In the genomic region with DNA sequence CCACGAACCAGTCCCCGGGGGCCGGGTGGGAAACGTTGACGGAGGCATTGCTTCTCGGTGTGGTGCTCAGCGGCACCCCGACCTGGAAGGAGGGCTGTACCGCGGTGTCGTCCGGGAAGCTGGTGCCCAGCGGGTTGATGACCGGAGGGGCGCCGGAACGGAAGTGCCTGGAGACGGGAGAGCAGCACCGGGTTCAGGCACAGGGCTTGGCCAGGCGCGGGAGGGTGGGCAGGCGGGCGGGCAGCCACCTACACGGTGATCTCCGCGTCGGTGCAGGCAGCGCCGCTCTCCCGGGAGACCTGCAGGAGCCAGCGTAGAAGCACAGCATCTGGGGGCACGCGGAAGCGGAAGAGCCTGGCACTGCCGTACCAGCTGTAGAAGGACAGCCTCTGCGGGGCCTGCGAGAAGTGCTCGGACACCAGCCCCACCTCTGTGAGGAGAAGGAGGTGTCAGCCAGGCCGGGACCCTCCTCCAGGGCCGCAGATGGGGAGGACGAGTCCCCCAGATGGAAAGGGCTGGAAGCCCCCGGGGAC, we compare ENCODE assay signal across 20 cellular contexts. TPM values are rescaled to one million over a fixed set of nuclear protein-coding genes. Genes with fewer than 3 reads are reported as not detected.
DNase-seq lines count a peak whose midpoint lies in the region; ATAC-seq, FAIRE-seq and TF ChIP-seq lines count a peak whose summit lies in the region.
"Had no signal": no experiment of that assay in that cellular context is flagged by ENCODE, and none has a peak within 500 bp of the region (broad histone marks: within the 10 kb centered on the region; RNA-seq: fewer than 3 reads in every experiment).

No MANE protein-coding gene starts in this region.

- intact Hi-C loops in K562 (cut with micrococcal nuclease) (no loop called here), lower lobe of right lung (cut with DNase I) (no loop called here), spleen (cut with DNase I; ENCODE audit: low total_unique reads) (no loop called here)

- no peak overlapping the region for H3K27ac ChIP-seq in HEK293 (ENCODE audit: extremely low read depth, low read depth, low read length)
- H3K27ac ChIP-seq in K562 (ENCODE audit: extremely low read depth, low read depth, low read length) = no peak overlapping the region
- H3K27ac ChIP-seq in lower lobe of right lung = no peak overlapping the region
- no peak overlapping the region for H3K27ac ChIP-seq in spleen
- H3K27ac ChIP-seq: C4-2B had no signal

- no peak for TF ChIP-seq RAD21 in K562 (CRISPR knock-in tag; conservative IDR thresholded peaks at IDR 0.05 in 1 of 2, IDR thresholded peaks at IDR 0.05 in 1 of 2)

- TF ChIP-seq CTCF in HEK293 (tag by site-specific recombination; IDR thresholded peaks at IDR 0.05) = no peak
- no peak for TF ChIP-seq CTCF in K562 (IDR thresholded peaks at IDR 0.05 in 2 of 3, conservative IDR thresholded peaks at IDR 0.05 in 1 of 3; ENCODE audit: insufficient read depth in 2 of 3, low read depth in 1 of 3, low read length in 3 of 3)
- TF ChIP-seq CTCF in lower lobe of right lung (IDR thresholded peaks at IDR 0.05) = no peak
- TF ChIP-seq CTCF in spleen (IDR thresholded peaks at IDR 0.05 in 8 of 11, conservative IDR thresholded peaks at IDR 0.05 in 3 of 11) = no peak

- H3K4me3 ChIP-seq in HEK293 (ENCODE audit: low read depth, low read length) (no peak overlapping the region), K562 (no peak overlapping the region), lower lobe of right lung (no peak overlapping the region), spleen (no peak overlapping the region)

- no peak overlapping the region; a peak in 1 of 4 replicates for H3K9ac ChIP-seq in K562 (ENCODE audit: insufficient read depth in 1 of 2, low read depth in 2 of 2, low read length in 2 of 2)

- ATAC-seq in K562 (no peak), lower lobe of right lung (no peak)
- ATAC-seq in natural killer cell treated with Interleukin-12 subunit alpha and Interleukin-12 subunit beta and Interleukin-15 and Interleukin-18, amount 100 ng/mL, for 72 hours = no peak
- ATAC-seq: HCT116, HepG2 had no signal

- H3K9me3 Mint-ChIP-seq in natural killer cell treated with Interleukin-12 subunit alpha and Interleukin-12 subunit beta and Interleukin-15 and Interleukin-18, amount 100 ng/mL, for 72 hours = no peaks in the 10 kb centered on the region
- H3K9me3 Mint-ChIP-seq: CD4-positive, alpha-beta T cell; IgD-negative memory B cell had no signal

- H3K36me3 Mint-ChIP-seq in natural killer cell treated with Interleukin-12 subunit alpha and Interleukin-12 subunit beta and Interleukin-15 and Interleukin-18, amount 100 ng/mL, for 72 hours = no peaks in the 10 kb centered on the region
- H3K36me3 Mint-ChIP-seq: IgD-negative memory B cell had no signal

- TF ChIP-seq EP300 in K562 (IDR thresholded peaks at IDR 0.05; ENCODE audit: low read length) = no peak

- FAIRE-seq in K562 (lab: Jason Lieb, UNC) = no peak
- FAIRE-seq: A204.1, HepG2 had no signal

- H3K27ac Mint-ChIP-seq in natural killer cell treated with Interleukin-12 subunit alpha and Interleukin-12 subunit beta and Interleukin-15 and Interleukin-18, amount 100 ng/mL, for 72 hours = no peak overlapping the region
- H3K27ac Mint-ChIP-seq: CD4-positive, alpha-beta T cell; IgD-negative memory B cell had no signal

- CTCF ChIA-PET in HEK293 (lab: Yijun Ruan, JAX) (no interaction called here), K562 (lab: Yijun Ruan, JAX; ENCODE audit: low intra/inter-chr PET ratio) (no interaction called here)

- in situ Hi-C loops in K562 (cut with MboI) = no loop called here

- H3K4me2 ChIP-seq in K562 (ENCODE audit: insufficient read depth, low read length) = no peak overlapping the region

- H3K9me1 ChIP-seq in K562 (ENCODE audit: control insufficient read depth, insufficient read depth, low read length) = no peaks in the 10 kb centered on the region

- H3K27me3 ChIP-seq in K562 (ENCODE audit: control insufficient read depth in 2 of 2, insufficient read depth in 2 of 2, low read length in 2 of 2) (no peaks in the 10 kb centered on the region), lower lobe of right lung (ENCODE audit: low read depth) (no peaks in the 10 kb centered on the region), spleen (replicated peaks in 1 of 7) (no peaks in the 10 kb centered on the region)

- H3K79me2 ChIP-seq in K562 (ENCODE audit: control insufficient read depth, insufficient read depth, low read length) = peaks cover 33% of the 10 kb centered on the region

- H3K4me3 Mint-ChIP-seq in natural killer cell treated with Interleukin-12 subunit alpha and Interleukin-12 subunit beta and Interleukin-15 and Interleukin-18, amount 100 ng/mL, for 72 hours = no peak overlapping the region
- H3K4me3 Mint-ChIP-seq: CD4-positive, alpha-beta T cell; IgD-negative memory B cell had no signal

- peaks cover 4 to 6% of the 10 kb centered on the region in 2 donors for H3K4me1 Mint-ChIP-seq in natural killer cell treated with Interleukin-12 subunit alpha and Interleukin-12 subunit beta and Interleukin-15 and Interleukin-18, amount 100 ng/mL, for 72 hours (ENCODE audit: low read depth in 2 of 2)

- H3K9me3 ChIP-seq in HEK293 (ENCODE audit: control insufficient read depth, insufficient read depth, low read depth, low read length) = no peaks in the 10 kb centered on the region
- no peaks in the 10 kb centered on the region for H3K9me3 ChIP-seq in K562 (replicated peaks; ENCODE audit: control insufficient read depth, insufficient read depth, low read depth, low read length)
- H3K9me3 ChIP-seq in lower lobe of right lung = no peaks in the 10 kb centered on the region
- no peaks in the 10 kb centered on the region for H3K9me3 ChIP-seq in spleen
- H3K9me3 ChIP-seq: Caco-2 had no signal

- WGBS in K562 (ENCODE audit: insufficient coverage, low coverage, missing lambda C conversion rate) = 86% methylated on average over 19 of the region's 42 CpGs
- WGBS in spleen, 5 donors = 90 to 95% (median 91%) methylated on average over 34 to 42 of the region's 42 CpGs

- no peaks in the 10 kb centered on the region for H3K27me3 Mint-ChIP-seq in natural killer cell treated with Interleukin-12 subunit alpha and Interleukin-12 subunit beta and Interleukin-15 and Interleukin-18, amount 100 ng/mL, for 72 hours
- H3K27me3 Mint-ChIP-seq: CD4-positive, alpha-beta T cell; IgD-negative memory B cell had no signal

- BruUV-seq in K562 (replicated peaks; lab: Mats Ljungman, UMichigan) = no TSS peak

- no peaks in the 10 kb centered on the region for H3K4me1 ChIP-seq in HEK293 (ENCODE audit: control insufficient read depth, insufficient read depth, low read length)
- H3K4me1 ChIP-seq in K562 (replicated peaks in 1 of 2; ENCODE audit: control insufficient read depth in 2 of 2, insufficient read depth in 2 of 2, low read length in 2 of 2) = peaks cover 0 to 55% of the 10 kb centered on the region in 2 experiments; a peak in 3 of 5 replicates
- H3K4me1 ChIP-seq in lower lobe of right lung = peaks cover 30% of the 10 kb centered on the region
- H3K4me1 ChIP-seq in spleen = peaks cover 0 to 33% (median 27%) of the 10 kb centered on the region in 6 donors
- H3K4me1 ChIP-seq: Caco-2 had no signal

- no peak for DNase-seq in K562 (ENCODE audit: extremely low read depth in 1 of 4, low spot score in 3 of 4)
- peak; percentile 47 for DNase-seq in lower lobe of right lung
- DNase-seq in spleen = peak; percentile 76
- no peak for DNase-seq in DMS79 (lab: John Stamatoyannopoulos, UW)
- no peak for DNase-seq in natural killer cell treated with Interleukin-12 subunit alpha and Interleukin-12 subunit beta and Interleukin-15 and Interleukin-18, amount 100 ng/mL, for 72 hours (ENCODE audit: low spot score)
- DNase-seq in SIG-M5 treated with dmso at 0.1 percent for 504 hours (lab: John Stamatoyannopoulos, UW; ENCODE audit: unreplicated experiment) = no peak
- DNase-seq: ACHN; CD4-positive, alpha-beta T cell; DMS153; DMS79 treated with DMSO at 0.1 percent for 48 hours; GF-D8; GOT3; H7 had no signal

- TF ChIP-seq POLR2A in K562 (conservative IDR thresholded peaks at IDR 0.05) = no peak
- TF ChIP-seq POLR2A in spleen (IDR thresholded peaks at IDR 0.05) = no peak

- H3K36me3 ChIP-seq in HEK293 (ENCODE audit: control insufficient read depth in 2 of 2, insufficient read depth in 1 of 2, low read length in 2 of 2) (peaks cover 0 to 47% of the 10 kb centered on the region in 2 experiments; a peak in 1 of 3 replicates), K562 (ENCODE audit: control insufficient read depth, insufficient read depth, low read length) (peaks cover 49% of the 10 kb centered on the region; the same call in 2 of the 3 replicates), lower lobe of right lung (peaks cover 47% of the 10 kb centered on the region), spleen (peaks cover 0 to 54% (median 49%) of the 10 kb centered on the region in 6 donors)

- POLR2A ChIA-PET in HEK293 (lab: Yijun Ruan, JAX) = interaction anchor here (0.6 kb wide), 1 partner anchor 704 kb away, joined by 4 read pairs; no protein-coding TSS in a partner anchor
- POLR2A ChIA-PET in K562 (lab: Yijun Ruan, JAX) = no interaction called here

- H4K20me1 ChIP-seq in K562 (replicated peaks; ENCODE audit: control insufficient read depth, insufficient read depth, low read length) = no peaks in the 10 kb centered on the region

- H2AFZ ChIP-seq in K562 (ENCODE audit: low read depth, low read length) = no peak overlapping the region

RNA-seq across cellular contexts. Expression of gene PGAP6, which starts 4.3 kb away (rescaled TPM):
- 56.2 and 231 TPM in 2 replicates for total RNA-seq in K562 (2011; cell fraction: chromatin; rRNA removed; ENCODE audit: low replicate concordance)
- 229 and 238 TPM in 2 replicates for total RNA-seq in K562 (2011; cell fraction: nucleolus; rRNA removed)
- 112 and 118 TPM in 2 replicates for total RNA-seq in K562 (2011; cell fraction: nucleoplasm; rRNA removed)
- total RNA-seq in K562 (2014; rRNA removed) = 43.4 and 66.6 TPM in 2 replicates
- total RNA-seq in K562 (2014; rRNA removed; fragmentation: Illumina TruSeq; extraction: Trizol) = 3.8 and 8.9 TPM in 2 replicates
- total RNA-seq in K562 (2015; rRNA removed; fragmentation: Illumina TruSeq; extraction: Trizol) = 35.9 and 39.3 TPM in 2 replicates
- 49.8 and 50.2 TPM in 2 replicates for total RNA-seq in K562 (2021)
- 41.7 and 73.2 TPM in 2 replicates for polyA plus RNA-seq in K562 (2011; rRNA removed)
- polyA plus RNA-seq in K562 (2011; cell fraction: cytosol; rRNA removed) = 113 and 177 TPM in 2 replicates
- 157 and 271 TPM in 2 replicates for polyA plus RNA-seq in K562 (2011; cell fraction: nucleus; rRNA removed)
- 62.5 and 85.8 TPM in 2 replicates for polyA plus RNA-seq in K562 (2012)
- 20.0 and 53.1 TPM in 2 replicates for polyA plus RNA-seq in K562 (2014; fragmentation: Illumina TruSeq; extraction: Trizol)
- polyA plus RNA-seq in K562 (2014; fragmentation: Nextera tagmentation; extraction: Ambion mirVana) = 1 to 10 TPM in 1 of 2 experiments, under 1 TPM in 1; 0.45 to 1.3 TPM
- polyA plus RNA-seq in K562 (2014; rRNA removed) = 46.2 and 50.1 TPM in 2 replicates
- 25.0 and 47.0 TPM in 2 replicates for polyA minus RNA-seq in K562 (2011; rRNA and poly(A)+ RNA removed)
- 43.0 and 54.1 TPM in 2 replicates for polyA minus RNA-seq in K562 (2011; cell fraction: cytosol; rRNA and poly(A)+ RNA removed)
- 40.1 and 42.9 TPM in 2 replicates for polyA minus RNA-seq in K562 (2011; cell fraction: nucleus; rRNA and poly(A)+ RNA removed)
- 55.8 TPM for total RNA-seq in lower lobe of right lung
- total RNA-seq in spleen = 10 to 100 TPM; 35.7 to 63.2 (median 51.0) TPM
- 10 to 100 TPM; 19.5 to 40.6 (median 32.2) TPM for polyA plus RNA-seq in spleen
- total RNA-seq in natural killer cell treated with Interleukin-12 subunit alpha and Interleukin-12 subunit beta and Interleukin-15 and Interleukin-18, amount 100 ng/mL, for 72 hours = 10 to 100 TPM; 39.4 to 46.8 TPM

RNA-seq across cellular contexts. Expression of gene MRPL28, which starts 7.1 kb away (rescaled TPM):
- 23.4 and 64.3 TPM in 2 replicates for total RNA-seq in K562 (2011; cell fraction: chromatin; rRNA removed; ENCODE audit: low replicate concordance)
- total RNA-seq in K562 (2011; cell fraction: nucleolus; rRNA removed) = 75.9 and 80.4 TPM in 2 replicates
- total RNA-seq in K562 (2011; cell fraction: nucleoplasm; rRNA removed) = 40.5 and 50.3 TPM in 2 replicates
- total RNA-seq in K562 (2014; rRNA removed) = 323 and 344 TPM in 2 replicates
- total RNA-seq in K562 (2014; rRNA removed; fragmentation: Illumina TruSeq; extraction: Trizol) = 54.8 and 63.1 TPM in 2 replicates
- 157 and 167 TPM in 2 replicates for total RNA-seq in K562 (2015; rRNA removed; fragmentation: Illumina TruSeq; extraction: Trizol)
- total RNA-seq in K562 (2021) = 175 and 183 TPM in 2 replicates
- 152 and 181 TPM in 2 replicates for polyA plus RNA-seq in K562 (2011; rRNA removed)
- 215 and 452 TPM in 2 replicates for polyA plus RNA-seq in K562 (2011; cell fraction: cytosol; rRNA removed)
- polyA plus RNA-seq in K562 (2011; cell fraction: nucleus; rRNA removed) = 114 and 165 TPM in 2 replicates
- polyA plus RNA-seq in K562 (2012) = 108 and 172 TPM in 2 replicates
- polyA plus RNA-seq in K562 (2014; fragmentation: Illumina TruSeq; extraction: Trizol) = 219 and 232 TPM in 2 replicates
- 10 to 100 TPM in 1 of 2 experiments, 1 to 10 TPM in 1; 2.5 to 22.9 TPM for polyA plus RNA-seq in K562 (2014; fragmentation: Nextera tagmentation; extraction: Ambion mirVana)
- polyA plus RNA-seq in K562 (2014; rRNA removed) = 306 and 314 TPM in 2 replicates
- polyA minus RNA-seq in K562 (2011; rRNA and poly(A)+ RNA removed) = 49.7 and 74.3 TPM in 2 replicates
- polyA minus RNA-seq in K562 (2011; cell fraction: cytosol; rRNA and poly(A)+ RNA removed) = 48.1 and 65.9 TPM in 2 replicates
- 23.4 and 31.5 TPM in 2 replicates for polyA minus RNA-seq in K562 (2011; cell fraction: nucleus; rRNA and poly(A)+ RNA removed)
- total RNA-seq in lower lobe of right lung = 43.4 TPM
- total RNA-seq in spleen = 10 to 100 TPM; 38.0 to 64.1 (median 48.0) TPM
- 100 to 1,000 TPM in 1 of 3 donors, 10 to 100 TPM in 2; 85.0 to 108 (median 85.7) TPM for polyA plus RNA-seq in spleen
- total RNA-seq in natural killer cell treated with Interleukin-12 subunit alpha and Interleukin-12 subunit beta and Interleukin-15 and Interleukin-18, amount 100 ng/mL, for 72 hours = 10 to 100 TPM; 80.6 to 98.6 TPM

RNA-seq across cellular contexts. Expression of gene NME4, which starts 19.5 kb away (rescaled TPM):
- 39.0 and 108 TPM in 2 replicates for total RNA-seq in K562 (2011; cell fraction: chromatin; rRNA removed; ENCODE audit: low replicate concordance)
- total RNA-seq in K562 (2011; cell fraction: nucleolus; rRNA removed) = 83.4 and 88.0 TPM in 2 replicates
- 67.1 and 101 TPM in 2 replicates for total RNA-seq in K562 (2011; cell fraction: nucleoplasm; rRNA removed)
- 211 and 255 TPM in 2 replicates for total RNA-seq in K562 (2014; rRNA removed)
- total RNA-seq in K562 (2014; rRNA removed; fragmentation: Illumina TruSeq; extraction: Trizol) = 50.2 and 61.5 TPM in 2 replicates
- total RNA-seq in K562 (2015; rRNA removed; fragmentation: Illumina TruSeq; extraction: Trizol) = 145 and 151 TPM in 2 replicates
- 189 and 206 TPM in 2 replicates for total RNA-seq in K562 (2021)
- polyA plus RNA-seq in K562 (2011; rRNA removed) = 139 and 160 TPM in 2 replicates
- polyA plus RNA-seq in K562 (2011; cell fraction: cytosol; rRNA removed) = 277 and 663 TPM in 2 replicates
- polyA plus RNA-seq in K562 (2011; cell fraction: nucleus; rRNA removed) = 165 and 221 TPM in 2 replicates
- polyA plus RNA-seq in K562 (2012) = 211 and 279 TPM in 2 replicates
- 135 and 223 TPM in 2 replicates for polyA plus RNA-seq in K562 (2014; fragmentation: Illumina TruSeq; extraction: Trizol)
- 10 to 100 TPM; 15.4 to 17.5 TPM for polyA plus RNA-seq in K562 (2014; fragmentation: Nextera tagmentation; extraction: Ambion mirVana)
- 264 and 339 TPM in 2 replicates for polyA plus RNA-seq in K562 (2014; rRNA removed)
- polyA minus RNA-seq in K562 (2011; rRNA and poly(A)+ RNA removed) = 23.2 and 37.8 TPM in 2 replicates
- polyA minus RNA-seq in K562 (2011; cell fraction: cytosol; rRNA and poly(A)+ RNA removed) = 60.9 and 70.8 TPM in 2 replicates
- 32.2 and 35.7 TPM in 2 replicates for polyA minus RNA-seq in K562 (2011; cell fraction: nucleus; rRNA and poly(A)+ RNA removed)
- total RNA-seq in lower lobe of right lung = 42.3 TPM
- 10 to 100 TPM; 27.3 to 71.4 (median 50.0) TPM for total RNA-seq in spleen
- polyA plus RNA-seq in spleen = 10 to 100 TPM; 43.4 to 75.8 (median 67.7) TPM
- 1 to 10 TPM; 2.7 to 9.1 TPM for total RNA-seq in natural killer cell treated with Interleukin-12 subunit alpha and Interleukin-12 subunit beta and Interleukin-15 and Interleukin-18, amount 100 ng/mL, for 72 hours

RNA-seq across cellular contexts. Expression of gene DECR2, which starts 24.2 kb away (rescaled TPM):
- 27.0 and 84.4 TPM in 2 replicates for total RNA-seq in K562 (2011; cell fraction: chromatin; rRNA removed; ENCODE audit: low replicate concordance)
- 49.9 and 50.8 TPM in 2 replicates for total RNA-seq in K562 (2011; cell fraction: nucleolus; rRNA removed)
- 40.5 and 41.6 TPM in 2 replicates for total RNA-seq in K562 (2011; cell fraction: nucleoplasm; rRNA removed)
- total RNA-seq in K562 (2014; rRNA removed) = 16.8 and 18.4 TPM in 2 replicates
- total RNA-seq in K562 (2014; rRNA removed; fragmentation: Illumina TruSeq; extraction: Trizol) = 3.2 and 5.6 TPM in 2 replicates
- total RNA-seq in K562 (2015; rRNA removed; fragmentation: Illumina TruSeq; extraction: Trizol) = 10.3 and 10.6 TPM in 2 replicates
- total RNA-seq in K562 (2021) = 22.9 and 23.1 TPM in 2 replicates
- 13.9 and 21.6 TPM in 2 replicates for polyA plus RNA-seq in K562 (2011; rRNA removed)
- 22.5 and 45.9 TPM in 2 replicates for polyA plus RNA-seq in K562 (2011; cell fraction: cytosol; rRNA removed)
- polyA plus RNA-seq in K562 (2011; cell fraction: nucleus; rRNA removed) = 71.0 and 103 TPM in 2 replicates
- 18.3 and 22.5 TPM in 2 replicates for polyA plus RNA-seq in K562 (2012)
- 6.9 and 13.4 TPM in 2 replicates for polyA plus RNA-seq in K562 (2014; fragmentation: Illumina TruSeq; extraction: Trizol)
- polyA plus RNA-seq in K562 (2014; fragmentation: Nextera tagmentation; extraction: Ambion mirVana) = 1 to 10 TPM; 1.0 to 2.1 TPM
- 31.9 and 33.1 TPM in 2 replicates for polyA plus RNA-seq in K562 (2014; rRNA removed)
- 1.9 and 3.6 TPM in 2 replicates for polyA minus RNA-seq in K562 (2011; rRNA and poly(A)+ RNA removed)
- polyA minus RNA-seq in K562 (2011; cell fraction: cytosol; rRNA and poly(A)+ RNA removed) = 7.8 and 10.6 TPM in 2 replicates
- 10.1 and 11.2 TPM in 2 replicates for polyA minus RNA-seq in K562 (2011; cell fraction: nucleus; rRNA and poly(A)+ RNA removed)
- 10.1 TPM for total RNA-seq in lower lobe of right lung
- 10 to 100 TPM in 5 of 7 donors, 1 to 10 TPM in 2; 8.9 to 14.8 (median 11.7) TPM for total RNA-seq in spleen
- 10 to 100 TPM in 2 of 3 donors, 1 to 10 TPM in 1; 9.1 to 19.5 (median 14.1) TPM for polyA plus RNA-seq in spleen
- total RNA-seq in natural killer cell treated with Interleukin-12 subunit alpha and Interleukin-12 subunit beta and Interleukin-15 and Interleukin-18, amount 100 ng/mL, for 72 hours = 10 to 100 TPM in 1 of 2 donors, 1 to 10 TPM in 1; 4.5 to 28.6 TPM

RNA-seq across cellular contexts. Expression of gene AXIN1, which starts 25.0 kb away (rescaled TPM):
- total RNA-seq in K562 (2011; cell fraction: chromatin; rRNA removed; ENCODE audit: low replicate concordance) = 41.5 and 88.6 TPM in 2 replicates
- 39.7 and 42.5 TPM in 2 replicates for total RNA-seq in K562 (2011; cell fraction: nucleolus; rRNA removed)
- 23.8 and 31.0 TPM in 2 replicates for total RNA-seq in K562 (2011; cell fraction: nucleoplasm; rRNA removed)
- 53.9 and 65.3 TPM in 2 replicates for total RNA-seq in K562 (2014; rRNA removed)
- 13.1 and 16.0 TPM in 2 replicates for total RNA-seq in K562 (2014; rRNA removed; fragmentation: Illumina TruSeq; extraction: Trizol)
- 28.1 and 28.6 TPM in 2 replicates for total RNA-seq in K562 (2015; rRNA removed; fragmentation: Illumina TruSeq; extraction: Trizol)
- 49.9 and 58.0 TPM in 2 replicates for total RNA-seq in K562 (2021)
- 7.4 and 13.0 TPM in 2 replicates for polyA plus RNA-seq in K562 (2011; rRNA removed)
- polyA plus RNA-seq in K562 (2011; cell fraction: cytosol; rRNA removed) = 13.6 and 26.9 TPM in 2 replicates
- 20.6 and 36.7 TPM in 2 replicates for polyA plus RNA-seq in K562 (2011; cell fraction: nucleus; rRNA removed)
- polyA plus RNA-seq in K562 (2012) = 26.0 and 33.9 TPM in 2 replicates
- 25.9 and 36.3 TPM in 2 replicates for polyA plus RNA-seq in K562 (2014; fragmentation: Illumina TruSeq; extraction: Trizol)
- under 1 TPM; 0.42 to 0.77 TPM for polyA plus RNA-seq in K562 (2014; fragmentation: Nextera tagmentation; extraction: Ambion mirVana)
- 36.8 and 40.5 TPM in 2 replicates for polyA plus RNA-seq in K562 (2014; rRNA removed)
- polyA minus RNA-seq in K562 (2011; rRNA and poly(A)+ RNA removed) = 9.0 and 13.1 TPM in 2 replicates
- polyA minus RNA-seq in K562 (2011; cell fraction: cytosol; rRNA and poly(A)+ RNA removed) = 16.1 and 34.2 TPM in 2 replicates
- 14.3 and 14.4 TPM in 2 replicates for polyA minus RNA-seq in K562 (2011; cell fraction: nucleus; rRNA and poly(A)+ RNA removed)
- total RNA-seq in lower lobe of right lung = 22.4 TPM
- total RNA-seq in spleen = 10 to 100 TPM; 22.6 to 27.3 (median 24.8) TPM
- 10 to 100 TPM; 12.9 to 22.7 (median 13.6) TPM for polyA plus RNA-seq in spleen
- total RNA-seq in natural killer cell treated with Interleukin-12 subunit alpha and Interleukin-12 subunit beta and Interleukin-15 and Interleukin-18, amount 100 ng/mL, for 72 hours = 10 to 100 TPM; 20.1 to 29.1 TPM

Comparison
In these comparisons a context has a peak if more than half of its experiments do, and no peak if none do; other contexts are left out.
1. DNase-seq: peak in lower lobe of right lung (single experiment) and spleen (single experiment); none in K562 (0 of 4), DMS79 (single experiment), natural killer cell treated with Interleukin-12 subunit alpha and Interleukin-12 subunit beta and Interleukin-15 and Interleukin-18, amount 100 ng/mL, for 72 hours (single experiment) and SIG-M5 treated with dmso at 0.1 percent for 504 hours (single experiment).